1 cellular context compared by ENCODE assay signal in genomic region chr19:12722566-12723382, GRCh38.
TF ChIP-seq lines count a peak whose summit lies in the region.

No MANE protein-coding gene starts in this region.

TF ChIP-seq in K562, 482 proteins besides CTCF, POLR2A, EP300 and RAD21 (continues in another document):
- TF ChIP-seq POLR2AphosphoS5 (IDR thresholded peaks at IDR 0.05; ENCODE audit: control insufficient read depth, insufficient read depth, low read depth, low read length) (peak; percentile 77; the same call in 1 of the 2 replicates), E2F3 (CRISPR knock-in tag; IDR thresholded peaks at IDR 0.05) (0 out of 2 replicates have a peak, but pooled peaks have one; percentile 18), RCOR1 (IDR thresholded peaks at IDR 0.05; ENCODE audit: borderline replicate concordance in 1 of 2, low read depth in 2 of 2, low read length in 2 of 2) (peak in 1 of 2 experiments; percentile 67; a peak in 1 of 4 replicates), WHSC1 (IDR thresholded peaks at IDR 0.05; ENCODE audit: low read length) (no peak), EP400 (IDR thresholded peaks at IDR 0.05) (peak; percentile 96), NBN (IDR thresholded peaks at IDR 0.05; ENCODE audit: low read depth) (0 out of 2 replicates have a peak, but pooled peaks have one; percentile 24), GABPA (tag; conservative IDR thresholded peaks at IDR 0.05; ENCODE audit: low read depth) (peak; percentile 92), ZNF507 (tag; conservative IDR thresholded peaks at IDR 0.05) (no peak), PHB (CRISPR knock-in tag; IDR thresholded peaks at IDR 0.05) (no peak), SP1 (CRISPR knock-in tag; IDR thresholded peaks at IDR 0.05) (peak; percentile 74; the same call in 1 of the 2 replicates), ZNF311 (CRISPR knock-in tag; IDR thresholded peaks at IDR 0.05) (no peak), HDAC2 (IDR thresholded peaks at IDR 0.05) (peak; percentile 47; the same call in 1 of the 2 replicates), HINFP (tag; conservative IDR thresholded peaks at IDR 0.05; ENCODE audit: low read depth) (no peak), MEF2D (tag; conservative IDR thresholded peaks at IDR 0.05; ENCODE audit: low read depth) (0 out of 2 replicates have a peak, but pooled peaks have one; percentile 51), CSDE1 (IDR thresholded peaks at IDR 0.05) (no peak; a peak in 1 of 4 replicates), ATF1 (CRISPR knock-in tag; IDR thresholded peaks at IDR 0.05) (no peak), ATF1 (tag; IDR thresholded peaks at IDR 0.05) (peak; percentile 84), MTA2 (IDR thresholded peaks at IDR 0.05; ENCODE audit: low read depth) (no peak), CBFA2T2 (conservative IDR thresholded peaks at IDR 0.05) (peak; percentile 99), FOXP1 (CRISPR knock-in tag; IDR thresholded peaks at IDR 0.05) (no peak), MCM2 (IDR thresholded peaks at IDR 0.05; ENCODE audit: low read depth) (no peak), TAF15 (IDR thresholded peaks at IDR 0.05; ENCODE audit: low read depth, low read length) (no peak), ZSCAN29 (IDR thresholded peaks at IDR 0.05) (no peak), ZNF316 (IDR thresholded peaks at IDR 0.05) (peak; percentile 81), MEIS2 (IDR thresholded peaks at IDR 0.05; ENCODE audit: partially characterized antibody) (peak; percentile 7), HBP1 (CRISPR knock-in tag; IDR thresholded peaks at IDR 0.05) (peak; percentile 77), ZFP91 (CRISPR knock-in tag; IDR thresholded peaks at IDR 0.05) (no peak), C11orf30 (IDR thresholded peaks at IDR 0.05; ENCODE audit: low read depth) (peak; percentile 87), TAF1 (IDR thresholded peaks at IDR 0.05; ENCODE audit: control insufficient read depth, extremely low read depth, insufficient read depth, low read length, severe bottlenecking) (peak; percentile 78), SREBF1 (IDR thresholded peaks at IDR 0.05; ENCODE audit: borderline replicate concordance, low read depth, low read length) (peak; percentile 59; the same call in 1 of the 2 replicates), DIDO1 (tag; IDR thresholded peaks at IDR 0.05; ENCODE audit: low read depth) (peak; percentile 93), HSF4 (CRISPR knock-in tag; IDR thresholded peaks at IDR 0.05; ENCODE audit: borderline replicate concordance) (no peak), RREB1 (CRISPR knock-in tag; IDR thresholded peaks at IDR 0.05) (peak; percentile 80; the same call in 1 of the 2 replicates), THAP12 (CRISPR knock-in tag; IDR thresholded peaks at IDR 0.05) (peak; percentile 99), GMEB1 (CRISPR knock-in tag; IDR thresholded peaks at IDR 0.05) (peak; percentile 67), PRDM10 (IDR thresholded peaks at IDR 0.05; ENCODE audit: partially characterized antibody) (peak; percentile 68), MAFF (IDR thresholded peaks at IDR 0.05; ENCODE audit: low read length) (peak; percentile 38), POLR2B (IDR thresholded peaks at IDR 0.05; ENCODE audit: low read depth, partially characterized antibody) (peak; percentile 62), FOXA3 (CRISPR knock-in tag; conservative IDR thresholded peaks at IDR 0.05 in 1 of 2, IDR thresholded peaks at IDR 0.05 in 1 of 2) (no peak), CEBPZ (IDR thresholded peaks at IDR 0.05; ENCODE audit: borderline replicate concordance, low read depth, low read length) (no peak)
